27 cellular contexts compared by ENCODE assay signal in the genomic region with DNA sequence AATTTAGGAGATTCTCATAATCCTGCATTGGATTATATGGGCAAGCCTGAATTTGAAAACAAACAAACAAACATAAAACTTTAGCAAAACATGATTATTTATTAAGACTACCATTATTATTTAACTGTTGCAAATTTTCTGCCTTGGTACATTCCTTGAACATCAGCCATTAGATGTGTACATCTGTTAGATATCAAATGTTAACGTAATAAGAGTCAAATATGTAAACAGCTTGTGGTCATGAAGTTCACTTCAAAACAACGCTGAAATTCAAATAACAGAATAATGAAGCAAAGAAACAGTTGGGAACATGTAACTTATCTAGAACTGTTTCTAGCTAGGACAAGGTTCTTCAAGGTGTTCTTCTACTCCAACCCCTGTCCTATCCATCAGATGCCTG. TPM values are rescaled to one million over a fixed set of nuclear protein-coding genes. Genes with fewer than 3 reads are reported as not detected.
DNase-seq lines count a peak whose midpoint lies in the region; ATAC-seq, FAIRE-seq and TF ChIP-seq lines count a peak whose summit lies in the region.
"Had no signal": no experiment of that assay in that cellular context is flagged by ENCODE, and none has a peak within 500 bp of the region (broad histone marks: within the 10 kb centered on the region; RNA-seq: fewer than 3 reads in every experiment).

No MANE protein-coding gene starts in this region.

- no peak overlapping the region for H3K27ac Mint-ChIP-seq in GM23338
- no peak overlapping the region for H3K27ac Mint-ChIP-seq in T-cell
- H3K27ac Mint-ChIP-seq: B cell, CD14-positive monocyte, H9, HFFc6 had no signal

- no peaks in the 10 kb centered on the region for H4K20me1 ChIP-seq in GM23338 (replicated peaks; ENCODE audit: insufficient read depth)

- CTCF ChIA-PET in A549 (lab: Yijun Ruan, JAX) (interaction anchor here (0.6 kb wide), 1 partner anchor 385 kb away, joined by 3 read pairs; no protein-coding TSS in a partner anchor), BJ (lab: Yijun Ruan, JAX) (no interaction called here), T-cell (lab: Charles Lee) (no interaction called here)

- no peaks in the 10 kb centered on the region for H3K9me2 ChIP-seq in GM23338 (ENCODE audit: insufficient read depth)

- H3K4me3 ChIP-seq in A549 (no peak overlapping the region), BJ (ENCODE audit: low read depth, low read length) (no peak overlapping the region), choroid plexus epithelial cell (ENCODE audit: low read depth, low read length) (no peak overlapping the region), esophagus squamous epithelium (no peak overlapping the region), GM23338 (no peak overlapping the region)
- H3K4me3 ChIP-seq: MG63, SJSA1 had no signal

- H3K4me3 Mint-ChIP-seq in GM23338, result no peak overlapping the region
- H3K4me3 Mint-ChIP-seq in T-cell, result no peak overlapping the region
- H3K4me3 Mint-ChIP-seq: B cell, CD14-positive monocyte, H9, HFFc6 had no signal

- no peaks in the 10 kb centered on the region for H3F3A ChIP-seq in GM23338 (replicated peaks; ENCODE audit: low read depth)

- H3K27me3 ChIP-seq in BJ (ENCODE audit: control insufficient read depth, insufficient read depth, low read length) (no peaks in the 10 kb centered on the region), esophagus squamous epithelium (no peaks in the 10 kb centered on the region), GM23338 (ENCODE audit: insufficient read depth) (no peaks in the 10 kb centered on the region)
- H3K27me3 ChIP-seq: MG63, SJSA1 had no signal

- POLR2A ChIA-PET in A549 (lab: Yijun Ruan, JAX) (no interaction called here), BJ (lab: Charles Lee) (interaction anchor here (0.7 kb wide), 1 partner anchor 377 kb away, joined by 4 read pairs; no protein-coding TSS in a partner anchor), T-cell (lab: Charles Lee) (no interaction called here)

- H3K4me1 Mint-ChIP-seq in GM23338 (no peaks in the 10 kb centered on the region), T-cell (no peaks in the 10 kb centered on the region)
- H3K4me1 Mint-ChIP-seq: B cell, H9 had no signal

- H3K27ac ChIP-seq in A549 (no peak overlapping the region), esophagus squamous epithelium (no peak overlapping the region), GM23338 (ENCODE audit: low read depth) (no peak overlapping the region)
- H3K27ac ChIP-seq: SJSA1 had no signal

- no peaks in the 10 kb centered on the region for H3K36me3 ChIP-seq in BJ (ENCODE audit: control insufficient read depth, insufficient read depth, low read length)
- no peaks in the 10 kb centered on the region for H3K36me3 ChIP-seq in esophagus squamous epithelium
- 0 out of 2 replicates have a peak, but pooled peaks cover 5% of the 10 kb centered on the region for H3K36me3 ChIP-seq in GM23338 (ENCODE audit: insufficient read depth)
- H3K36me3 ChIP-seq: MG63, SJSA1 had no signal

- no peak for TF ChIP-seq EP300 in A549 (IDR thresholded peaks at IDR 0.05)

- H3K79me2 ChIP-seq in GM23338 (replicated peaks; ENCODE audit: insufficient read depth), result no peaks in the 10 kb centered on the region

- ATAC-seq in A549 (no peak), GM19397 (IDR thresholded peaks at IDR 0.05; ENCODE audit: unreplicated experiment) (no peak), GM23338 (no peak), T-cell (replicated peaks in 1 of 4) (no peak)

- TF ChIP-seq RAD21 in A549 (conservative IDR thresholded peaks at IDR 0.05 in 1 of 2, IDR thresholded peaks at IDR 0.05 in 1 of 2), result no peak

- peaks cover 29% of the 10 kb centered on the region for H3K9me3 Mint-ChIP-seq in GM23338
- peaks cover 0 to 15% (median 5%) of the 10 kb centered on the region in 3 donors for H3K9me3 Mint-ChIP-seq in T-cell

- H3K36me3 Mint-ChIP-seq in GM23338 (ENCODE audit: low read depth) (peaks cover 22% of the 10 kb centered on the region), T-cell (peaks cover 12% of the 10 kb centered on the region)
- H3K36me3 Mint-ChIP-seq: CD14-positive monocyte had no signal

- no peak overlapping the region for H3K4me2 ChIP-seq in A549
- H3K4me2 ChIP-seq in GM23338, result no peak overlapping the region

- no peaks in the 10 kb centered on the region for H3K27me3 Mint-ChIP-seq in GM23338 (ENCODE audit: insufficient read depth, low read depth, poor library complexity)
- peaks cover 0 to 4% of the 10 kb centered on the region in 2 donors for H3K27me3 Mint-ChIP-seq in T-cell
- H3K27me3 Mint-ChIP-seq: B cell had no signal

- no peak overlapping the region for H2AFZ ChIP-seq in GM23338

- intact Hi-C loops in esophagus squamous epithelium (cut with DNase I), result no loop called here

- H3K9me3 ChIP-seq in A549 (peaks cover 8% of the 10 kb centered on the region; the same call in 2 of the 3 replicates), esophagus squamous epithelium (no peaks in the 10 kb centered on the region)
- H3K9me3 ChIP-seq: MG63, SJSA1 had no signal

- TF ChIP-seq POLR2A in A549 (IDR thresholded peaks at IDR 0.05; ENCODE audit: low read length) (no peak), esophagus squamous epithelium (IDR thresholded peaks at IDR 0.05) (no peak)

- FAIRE-seq in A549 (lab: Jason Lieb, UNC), result peak; percentile 76
- FAIRE-seq: GM18507, HTR-8/SVneo had no signal

- TF ChIP-seq CTCF in A549 (IDR thresholded peaks at IDR 0.05) (no peak), BJ (IDR thresholded peaks at IDR 0.05; ENCODE audit: insufficient read depth, low read depth, low read length) (no peak), choroid plexus epithelial cell (conservative IDR thresholded peaks at IDR 0.05; ENCODE audit: low read depth, low read length) (no peak), esophagus squamous epithelium (IDR thresholded peaks at IDR 0.05) (no peak), GM23338 (conservative IDR thresholded peaks at IDR 0.05; ENCODE audit: low read depth in 2 of 2) (no peak)

- no peaks in the 10 kb centered on the region for H3K4me1 ChIP-seq in A549
- no peaks in the 10 kb centered on the region for H3K4me1 ChIP-seq in esophagus squamous epithelium
- no peaks in the 10 kb centered on the region for H3K4me1 ChIP-seq in GM23338 (ENCODE audit: insufficient read depth)
- H3K4me1 ChIP-seq: SJSA1 had no signal

- 69% methylated on average over 2 of the region's 2 CpGs for WGBS in A549 (ENCODE audit: missing lambda C conversion rate)
- 73 to 75% methylated on average over 2 of the region's 2 CpGs for WGBS in esophagus squamous epithelium, 2 donors

- DNase-seq in A549 (ENCODE audit: low read depth in 1 of 2, low spot score in 1 of 2) (no peak), BJ (ENCODE audit: low read depth) (peak; percentile 14), choroid plexus epithelial cell (ENCODE audit: low read depth) (peak; percentile 29), fibroblast of the conjunctiva (ENCODE audit: low read depth) (peak; percentile 28), esophagus squamous epithelium (lab: John Stamatoyannopoulos, UW) (no peak), GM23338 (ENCODE audit: low spot score) (no peak), T-cell (no peak)
- DNase-seq: 8988T, Calu3, H9, HFFc6, KG1, MG63, NCI-H1105 treated with DMSO at 0.1 percent for 48 hours, NCI-H146, NCI-H1930, NCI-H226, NCI-H510A, NCI-H69, Right ventricle myocardium superior, RPMI8226 had no signal

TF ChIP-seq in A549, 52 proteins besides CTCF, POLR2A, EP300 and RAD21:
- TF ChIP-seq ZNF302 (CRISPR knock-in tag; IDR thresholded peaks at IDR 0.05) (no peak), HOXB13 (CRISPR knock-in tag; IDR thresholded peaks at IDR 0.05; ENCODE audit: low read depth) (no peak), CHD2 (IDR thresholded peaks at IDR 0.05; ENCODE audit: low read length, partially characterized antibody) (no peak), PHF8 (IDR thresholded peaks at IDR 0.05; ENCODE audit: borderline replicate concordance, low read depth) (no peak), RFX5 (IDR thresholded peaks at IDR 0.05) (no peak)
- TF ChIP-seq, protein P1, sequence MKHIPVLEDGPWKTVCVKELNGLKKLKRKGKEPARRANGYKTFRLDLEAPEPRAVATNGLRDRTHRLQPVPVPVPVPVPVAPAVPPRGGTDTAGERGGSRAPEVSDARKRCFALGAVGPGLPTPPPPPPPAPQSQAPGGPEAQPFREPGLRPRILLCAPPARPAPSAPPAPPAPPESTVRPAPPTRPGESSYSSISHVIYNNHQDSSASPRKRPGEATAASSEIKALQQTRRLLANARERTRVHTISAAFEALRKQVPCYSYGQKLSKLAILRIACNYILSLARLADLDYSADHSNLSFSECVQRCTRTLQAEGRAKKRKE (CRISPR knock-in tag; IDR thresholded peaks at IDR 0.05; ENCODE audit: low read depth), result no peak

RNA-seq across cellular contexts. Expression of gene TMX1, which starts 14.3 kb away (rescaled TPM):
- polyA plus RNA-seq in A549 (2011; rRNA removed), result 39.6 and 58.6 TPM in 2 replicates
- 13.2 and 14.7 TPM in 2 replicates for polyA plus RNA-seq in A549 (2012; cell fraction: cytosol; rRNA removed)
- 7.0 and 11.0 TPM in 2 replicates for polyA plus RNA-seq in A549 (2012; cell fraction: nucleus; rRNA removed)
- 57.7 to 64.0 TPM (median 59.6 TPM) in 3 replicates for polyA plus RNA-seq in A549 (2017; fragmentation: RNase III; extraction: RNeasy Plus Mini Kit Qiagen cat#74134 plus additional on column Dnase treatment)
- 19.1 and 20.1 TPM in 2 replicates for polyA minus RNA-seq in A549 (2011; rRNA and poly(A)+ RNA removed)
- polyA plus RNA-seq in BJ (2011; rRNA removed), result 10.4 and 17.9 TPM in 2 replicates
- polyA minus RNA-seq in BJ (2011; rRNA and poly(A)+ RNA removed), result 8.2 and 10.2 TPM in 2 replicates
- total RNA-seq in esophagus squamous epithelium, result 10 to 100 TPM; 24.0 to 48.8 (median 36.2) TPM
- 123 and 126 TPM in 2 replicates for total RNA-seq in GM23338 (2014; rRNA removed; shearing (Covaris generic))
- 49.6 and 61.5 TPM in 2 replicates for polyA plus RNA-seq in GM23338 (2016; fragmentation: Nextera tagmentation; extraction: Ambion mirVana)
- 10 to 100 TPM; 15.5 to 24.2 (median 22.1) TPM for total RNA-seq in T-cell

Comparison
In these comparisons a context has a peak if more than half of its experiments do, and no peak if none do; other contexts are left out.
1. DNase-seq: peak in BJ (single experiment), choroid plexus epithelial cell (single experiment) and fibroblast of the conjunctiva (single experiment); none in A549 (0 of 2), esophagus squamous epithelium (single experiment), GM23338 (single experiment) and T-cell (0 of 34).